1 cellular context compared by ENCODE assay signal in the genomic region with DNA sequence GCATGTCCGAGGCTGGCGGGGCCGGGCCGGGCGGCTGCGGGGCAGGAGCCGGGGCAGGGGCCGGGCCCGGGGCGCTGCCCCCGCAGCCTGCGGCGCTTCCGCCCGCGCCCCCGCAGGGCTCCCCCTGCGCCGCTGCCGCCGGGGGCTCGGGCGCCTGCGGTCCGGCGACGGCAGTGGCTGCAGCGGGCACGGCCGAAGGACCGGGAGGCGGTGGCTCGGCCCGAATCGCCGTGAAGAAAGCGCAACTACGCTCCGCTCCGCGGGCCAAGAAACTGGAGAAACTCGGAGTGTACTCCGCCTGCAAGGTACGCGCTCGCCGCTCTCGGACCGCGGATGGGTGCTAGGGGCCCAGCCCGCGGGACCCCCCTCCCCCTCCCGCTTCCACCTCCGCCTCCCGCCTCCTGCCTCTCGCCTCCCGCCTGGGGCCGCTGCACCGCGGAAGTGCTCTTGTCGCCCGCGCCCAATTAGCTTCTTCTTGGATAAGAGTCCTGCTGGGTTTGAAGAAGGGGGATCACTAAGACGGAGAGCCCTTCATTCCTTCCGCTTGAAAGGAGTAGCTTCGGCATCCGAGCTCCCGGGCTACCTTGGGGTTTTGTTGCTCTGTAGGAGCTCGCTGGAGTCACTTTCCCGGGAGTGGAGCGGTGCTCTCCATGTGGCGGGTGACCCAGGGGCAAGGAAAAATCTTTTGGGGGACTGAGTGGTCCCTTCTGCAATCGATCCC.
TF ChIP-seq lines count a peak whose summit lies in the region.

No MANE protein-coding gene starts in this region.

TF ChIP-seq in K562, 482 proteins besides CTCF, POLR2A, EP300 and RAD21 (continued from another document):
- TF ChIP-seq ZNF75A (CRISPR knock-in tag; IDR thresholded peaks at IDR 0.05) (no peak), GTF2F1 (IDR thresholded peaks at IDR 0.05; ENCODE audit: low read depth, low read length) (0 out of 2 replicates have a peak, but pooled peaks have one; percentile 41), JUND (IDR thresholded peaks at IDR 0.05; ENCODE audit: borderline replicate concordance, low read depth, low read length) (peak; percentile 36; the same call in 1 of the 2 replicates), JUND (tag; IDR thresholded peaks at IDR 0.05; ENCODE audit: borderline replicate concordance, low read depth, low read length) (no peak; the same call in 2 of the 3 replicates), NFRKB (IDR thresholded peaks at IDR 0.05; ENCODE audit: low read depth) (peak; percentile 47), CBX1 (IDR thresholded peaks at IDR 0.05; ENCODE audit: low read depth) (0 out of 2 replicates have a peak, but pooled peaks have one; percentile 80), SMARCB1 (IDR thresholded peaks at IDR 0.05; ENCODE audit: insufficient read length, low read depth) (no peak), ZBED1 (IDR thresholded peaks at IDR 0.05) (0 out of 2 replicates have a peak, but pooled peaks have one; percentile 52), BHLHE40 (IDR thresholded peaks at IDR 0.05; ENCODE audit: low read length) (no peak), SP1 (CRISPR knock-in tag; IDR thresholded peaks at IDR 0.05) (0 out of 2 replicates have a peak, but pooled peaks have one; percentile 7), TCF7 (IDR thresholded peaks at IDR 0.05; ENCODE audit: borderline replicate concordance) (no peak), ZKSCAN3 (CRISPR knock-in tag; IDR thresholded peaks at IDR 0.05) (no peak), XRCC4 (IDR thresholded peaks at IDR 0.05; ENCODE audit: extremely low read depth, insufficient read depth, insufficient read length) (no peak), L3MBTL2 (IDR thresholded peaks at IDR 0.05) (no peak), JUN (IDR thresholded peaks at IDR 0.05; ENCODE audit: borderline replicate concordance, low read depth, low read length) (0 out of 2 replicates have a peak, but pooled peaks have one; percentile 25), JUN (CRISPR knock-in tag; IDR thresholded peaks at IDR 0.05; ENCODE audit: borderline replicate concordance) (no peak), ELF4 (CRISPR knock-in tag; IDR thresholded peaks at IDR 0.05) (no peak; the same call in 1 of the 2 replicates), LARP7 (IDR thresholded peaks at IDR 0.05) (0 out of 2 replicates have a peak, but pooled peaks have one; percentile 22), NR2C1 (IDR thresholded peaks at IDR 0.05) (no peak), NR2C1 (tag; IDR thresholded peaks at IDR 0.05) (no peak), MTA3 (IDR thresholded peaks at IDR 0.05; ENCODE audit: borderline replicate concordance) (0 out of 2 replicates have a peak, but pooled peaks have one; percentile 13), ZBTB1 (CRISPR knock-in tag; IDR thresholded peaks at IDR 0.05; ENCODE audit: borderline replicate concordance, low read depth) (0 out of 2 replicates have a peak, but pooled peaks have one; percentile 61), ZBTB17 (CRISPR knock-in tag; IDR thresholded peaks at IDR 0.05) (0 out of 2 replicates have a peak, but pooled peaks have one; percentile 2), TBL1XR1 (IDR thresholded peaks at IDR 0.05; ENCODE audit: low read length in 2 of 2) (peak in 1 of 2 experiments; percentile 42; a peak in 1 of 4 replicates), ELF2 (CRISPR knock-in tag; IDR thresholded peaks at IDR 0.05) (peak; percentile 83), ZNF830 (CRISPR knock-in tag; IDR thresholded peaks at IDR 0.05) (no peak), TEAD1 (CRISPR knock-in tag; IDR thresholded peaks at IDR 0.05) (peak; percentile 21 to 68; a peak in 1 of 4 replicates), SRSF7 (optimal IDR thresholded peaks at IDR 0.05; ENCODE audit: low read depth, low read length) (no peak), NCOR1 (IDR thresholded peaks at IDR 0.05) (peak; percentile 31; the same call in 1 of the 2 replicates), TAF1 (IDR thresholded peaks at IDR 0.05; ENCODE audit: control insufficient read depth, extremely low read depth, insufficient read depth, low read length, severe bottlenecking) (peak; percentile 70), ADNP (tag; IDR thresholded peaks at IDR 0.05) (no peak), HDAC1 (IDR thresholded peaks at IDR 0.05) (peak in 1 of 2 experiments; percentile 34; a peak in 2 of 4 replicates), ETV5 (CRISPR knock-in tag; IDR thresholded peaks at IDR 0.05; ENCODE audit: low read depth) (peak; percentile 18; the same call in 1 of the 2 replicates), RAD51 (IDR thresholded peaks at IDR 0.05; ENCODE audit: borderline replicate concordance, low read depth) (no peak), MYNN (IDR thresholded peaks at IDR 0.05) (peak; percentile 98), MYNN (CRISPR knock-in tag; IDR thresholded peaks at IDR 0.05) (peak; percentile 74; the same call in 1 of the 2 replicates), NONO (IDR thresholded peaks at IDR 0.05; ENCODE audit: low read depth in 2 of 2, low read length in 1 of 2) (0 out of 4 replicates have a peak, but pooled peaks of 1 of the 2 experiments have one; percentile 30), KLF16 (IDR thresholded peaks at IDR 0.05) (no peak)
- TF ChIP-seq, protein P1, sequence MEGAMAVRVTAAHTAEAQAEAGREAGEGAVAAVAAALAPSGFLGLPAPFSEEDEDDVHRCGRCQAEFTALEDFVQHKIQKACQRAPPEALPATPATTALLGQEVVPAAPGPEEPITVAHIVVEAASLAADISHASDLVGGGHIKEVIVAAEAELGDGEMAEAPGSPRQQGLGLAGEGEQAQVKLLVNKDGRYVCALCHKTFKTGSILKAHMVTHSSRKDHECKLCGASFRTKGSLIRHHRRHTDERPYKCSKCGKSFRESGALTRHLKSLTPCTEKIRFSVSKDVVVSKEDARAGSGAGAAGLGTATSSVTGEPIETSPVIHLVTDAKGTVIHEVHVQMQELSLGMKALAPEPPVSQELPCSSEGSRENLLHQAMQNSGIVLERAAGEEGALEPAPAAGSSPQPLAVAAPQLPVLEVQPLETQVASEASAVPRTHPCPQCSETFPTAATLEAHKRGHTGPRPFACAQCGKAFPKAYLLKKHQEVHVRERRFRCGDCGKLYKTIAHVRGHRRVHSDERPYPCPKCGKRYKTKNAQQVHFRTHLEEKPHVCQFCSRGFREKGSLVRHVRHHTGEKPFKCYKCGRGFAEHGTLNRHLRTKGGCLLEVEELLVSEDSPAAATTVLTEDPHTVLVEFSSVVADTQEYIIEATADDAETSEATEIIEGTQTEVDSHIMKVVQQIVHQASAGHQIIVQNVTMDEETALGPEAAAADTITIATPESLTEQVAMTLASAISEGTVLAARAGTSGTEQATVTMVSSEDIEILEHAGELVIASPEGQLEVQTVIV (CRISPR knock-in tag; IDR thresholded peaks at IDR 0.05; ENCODE audit: borderline replicate concordance) = no peak
- TF ChIP-seq, protein P2, sequence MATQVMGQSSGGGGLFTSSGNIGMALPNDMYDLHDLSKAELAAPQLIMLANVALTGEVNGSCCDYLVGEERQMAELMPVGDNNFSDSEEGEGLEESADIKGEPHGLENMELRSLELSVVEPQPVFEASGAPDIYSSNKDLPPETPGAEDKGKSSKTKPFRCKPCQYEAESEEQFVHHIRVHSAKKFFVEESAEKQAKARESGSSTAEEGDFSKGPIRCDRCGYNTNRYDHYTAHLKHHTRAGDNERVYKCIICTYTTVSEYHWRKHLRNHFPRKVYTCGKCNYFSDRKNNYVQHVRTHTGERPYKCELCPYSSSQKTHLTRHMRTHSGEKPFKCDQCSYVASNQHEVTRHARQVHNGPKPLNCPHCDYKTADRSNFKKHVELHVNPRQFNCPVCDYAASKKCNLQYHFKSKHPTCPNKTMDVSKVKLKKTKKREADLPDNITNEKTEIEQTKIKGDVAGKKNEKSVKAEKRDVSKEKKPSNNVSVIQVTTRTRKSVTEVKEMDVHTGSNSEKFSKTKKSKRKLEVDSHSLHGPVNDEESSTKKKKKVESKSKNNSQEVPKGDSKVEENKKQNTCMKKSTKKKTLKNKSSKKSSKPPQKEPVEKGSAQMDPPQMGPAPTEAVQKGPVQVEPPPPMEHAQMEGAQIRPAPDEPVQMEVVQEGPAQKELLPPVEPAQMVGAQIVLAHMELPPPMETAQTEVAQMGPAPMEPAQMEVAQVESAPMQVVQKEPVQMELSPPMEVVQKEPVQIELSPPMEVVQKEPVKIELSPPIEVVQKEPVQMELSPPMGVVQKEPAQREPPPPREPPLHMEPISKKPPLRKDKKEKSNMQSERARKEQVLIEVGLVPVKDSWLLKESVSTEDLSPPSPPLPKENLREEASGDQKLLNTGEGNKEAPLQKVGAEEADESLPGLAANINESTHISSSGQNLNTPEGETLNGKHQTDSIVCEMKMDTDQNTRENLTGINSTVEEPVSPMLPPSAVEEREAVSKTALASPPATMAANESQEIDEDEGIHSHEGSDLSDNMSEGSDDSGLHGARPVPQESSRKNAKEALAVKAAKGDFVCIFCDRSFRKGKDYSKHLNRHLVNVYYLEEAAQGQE (CRISPR knock-in tag; IDR thresholded peaks at IDR 0.05; ENCODE audit: low read depth) = no peak
- TF ChIP-seq, protein P3, sequence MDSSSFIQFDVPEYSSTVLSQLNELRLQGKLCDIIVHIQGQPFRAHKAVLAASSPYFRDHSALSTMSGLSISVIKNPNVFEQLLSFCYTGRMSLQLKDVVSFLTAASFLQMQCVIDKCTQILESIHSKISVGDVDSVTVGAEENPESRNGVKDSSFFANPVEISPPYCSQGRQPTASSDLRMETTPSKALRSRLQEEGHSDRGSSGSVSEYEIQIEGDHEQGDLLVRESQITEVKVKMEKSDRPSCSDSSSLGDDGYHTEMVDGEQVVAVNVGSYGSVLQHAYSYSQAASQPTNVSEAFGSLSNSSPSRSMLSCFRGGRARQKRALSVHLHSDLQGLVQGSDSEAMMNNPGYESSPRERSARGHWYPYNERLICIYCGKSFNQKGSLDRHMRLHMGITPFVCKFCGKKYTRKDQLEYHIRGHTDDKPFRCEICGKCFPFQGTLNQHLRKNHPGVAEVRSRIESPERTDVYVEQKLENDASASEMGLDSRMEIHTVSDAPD (CRISPR knock-in tag; IDR thresholded peaks at IDR 0.05) = no peak
- TF ChIP-seq, protein P4, sequence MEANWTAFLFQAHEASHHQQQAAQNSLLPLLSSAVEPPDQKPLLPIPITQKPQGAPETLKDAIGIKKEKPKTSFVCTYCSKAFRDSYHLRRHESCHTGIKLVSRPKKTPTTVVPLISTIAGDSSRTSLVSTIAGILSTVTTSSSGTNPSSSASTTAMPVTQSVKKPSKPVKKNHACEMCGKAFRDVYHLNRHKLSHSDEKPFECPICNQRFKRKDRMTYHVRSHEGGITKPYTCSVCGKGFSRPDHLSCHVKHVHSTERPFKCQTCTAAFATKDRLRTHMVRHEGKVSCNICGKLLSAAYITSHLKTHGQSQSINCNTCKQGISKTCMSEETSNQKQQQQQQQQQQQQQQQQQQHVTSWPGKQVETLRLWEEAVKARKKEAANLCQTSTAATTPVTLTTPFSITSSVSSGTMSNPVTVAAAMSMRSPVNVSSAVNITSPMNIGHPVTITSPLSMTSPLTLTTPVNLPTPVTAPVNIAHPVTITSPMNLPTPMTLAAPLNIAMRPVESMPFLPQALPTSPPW (CRISPR knock-in tag; IDR thresholded peaks at IDR 0.05) = peak; percentile 93
- TF ChIP-seq, protein P5, sequence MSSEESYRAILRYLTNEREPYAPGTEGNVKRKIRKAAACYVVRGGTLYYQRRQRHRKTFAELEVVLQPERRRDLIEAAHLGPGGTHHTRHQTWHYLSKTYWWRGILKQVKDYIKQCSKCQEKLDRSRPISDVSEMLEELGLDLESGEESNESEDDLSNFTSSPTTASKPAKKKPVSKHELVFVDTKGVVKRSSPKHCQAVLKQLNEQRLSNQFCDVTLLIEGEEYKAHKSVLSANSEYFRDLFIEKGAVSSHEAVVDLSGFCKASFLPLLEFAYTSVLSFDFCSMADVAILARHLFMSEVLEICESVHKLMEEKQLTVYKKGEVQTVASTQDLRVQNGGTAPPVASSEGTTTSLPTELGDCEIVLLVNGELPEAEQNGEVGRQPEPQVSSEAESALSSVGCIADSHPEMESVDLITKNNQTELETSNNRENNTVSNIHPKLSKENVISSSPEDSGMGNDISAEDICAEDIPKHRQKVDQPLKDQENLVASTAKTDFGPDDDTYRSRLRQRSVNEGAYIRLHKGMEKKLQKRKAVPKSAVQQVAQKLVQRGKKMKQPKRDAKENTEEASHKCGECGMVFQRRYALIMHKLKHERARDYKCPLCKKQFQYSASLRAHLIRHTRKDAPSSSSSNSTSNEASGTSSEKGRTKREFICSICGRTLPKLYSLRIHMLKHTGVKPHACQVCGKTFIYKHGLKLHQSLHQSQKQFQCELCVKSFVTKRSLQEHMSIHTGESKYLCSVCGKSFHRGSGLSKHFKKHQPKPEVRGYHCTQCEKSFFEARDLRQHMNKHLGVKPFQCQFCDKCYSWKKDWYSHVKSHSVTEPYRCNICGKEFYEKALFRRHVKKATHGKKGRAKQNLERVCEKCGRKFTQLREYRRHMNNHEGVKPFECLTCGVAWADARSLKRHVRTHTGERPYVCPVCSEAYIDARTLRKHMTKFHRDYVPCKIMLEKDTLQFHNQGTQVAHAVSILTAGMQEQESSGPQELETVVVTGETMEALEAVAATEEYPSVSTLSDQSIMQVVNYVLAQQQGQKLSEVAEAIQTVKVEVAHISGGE (CRISPR knock-in tag; IDR thresholded peaks at IDR 0.05) = peak in 1 of 3 experiments; percentile 84; a peak in 2 of 6 replicates
- TF ChIP-seq, protein P6, sequence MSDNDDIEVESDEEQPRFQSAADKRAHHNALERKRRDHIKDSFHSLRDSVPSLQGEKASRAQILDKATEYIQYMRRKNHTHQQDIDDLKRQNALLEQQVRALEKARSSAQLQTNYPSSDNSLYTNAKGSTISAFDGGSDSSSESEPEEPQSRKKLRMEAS (CRISPR knock-in tag; IDR thresholded peaks at IDR 0.05) = peak; percentile 32
- TF ChIP-seq, protein P7, sequence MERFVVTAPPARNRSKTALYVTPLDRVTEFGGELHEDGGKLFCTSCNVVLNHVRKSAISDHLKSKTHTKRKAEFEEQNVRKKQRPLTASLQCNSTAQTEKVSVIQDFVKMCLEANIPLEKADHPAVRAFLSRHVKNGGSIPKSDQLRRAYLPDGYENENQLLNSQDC (CRISPR knock-in tag; IDR thresholded peaks at IDR 0.05) = no peak
